In genomic region chr4:74018771-74019170, GRCh38 we compare ENCODE assay signal across 27 cellular contexts. TPM values are rescaled to one million over a fixed set of nuclear protein-coding genes. Genes with fewer than 3 reads are reported as not detected.
DNase-seq lines count a peak whose midpoint lies in the region; ATAC-seq, FAIRE-seq and TF ChIP-seq lines count a peak whose summit lies in the region.
"Had no signal": no experiment of that assay in that cellular context is flagged by ENCODE, and none has a peak within 500 bp of the region (broad histone marks: within the 10 kb centered on the region; RNA-seq: fewer than 3 reads in every experiment).

No MANE protein-coding gene starts in this region.

- no peaks in the 10 kb centered on the region for H3K27me3 Mint-ChIP-seq in activated CD8-positive, alpha-beta T cell treated with anti-CD3 and anti-CD28 coated beads for 36 hours
- H3K27me3 Mint-ChIP-seq in activated CD8-positive, alpha-beta T cell treated with anti-CD3 and anti-CD28 coated beads, Interleukin-2, amount 10 ng/mL, durations not matched to agents 7 days and 5 days (ENCODE audit: low read depth): no peaks in the 10 kb centered on the region

- no peak for TF ChIP-seq CTCF in activated CD8-positive, alpha-beta T cell treated with anti-CD3 and anti-CD28 coated beads for 36 hours (IDR thresholded peaks at IDR 0.05)
- no peak for TF ChIP-seq CTCF in bronchial epithelial cell (IDR thresholded peaks at IDR 0.05; ENCODE audit: insufficient read depth, low read length, severe bottlenecking)
- no peak for TF ChIP-seq CTCF in sigmoid colon (IDR thresholded peaks at IDR 0.05)
- no peak for TF ChIP-seq CTCF in SK-N-SH (IDR thresholded peaks at IDR 0.05)
- TF ChIP-seq CTCF in testis (IDR thresholded peaks at IDR 0.05): no peak

- no peak overlapping the region for H3K27ac ChIP-seq in sigmoid colon
- no peak overlapping the region for H3K27ac ChIP-seq in SK-N-SH (ENCODE audit: low read depth in 2 of 2, low read length in 1 of 2)
- no peak overlapping the region for H3K27ac ChIP-seq in testis
- H3K27ac ChIP-seq: breast epithelium, uterus had no signal

- TF ChIP-seq POLR2A in sigmoid colon (IDR thresholded peaks at IDR 0.05): no peak
- TF ChIP-seq POLR2A in testis (IDR thresholded peaks at IDR 0.05): no peak

- H3K4me1 ChIP-seq in sigmoid colon (no peaks in the 10 kb centered on the region), SK-N-SH (ENCODE audit: control insufficient read depth in 1 of 2, insufficient read depth in 2 of 2, low read depth in 1 of 2, low read length in 1 of 2) (no peaks in the 10 kb centered on the region), testis (no peaks in the 10 kb centered on the region)
- H3K4me1 ChIP-seq: breast epithelium, uterus had no signal

- H3K27me3 ChIP-seq in bronchial epithelial cell (ENCODE audit: control insufficient read depth, insufficient read depth, low read length) (no peaks in the 10 kb centered on the region), sigmoid colon (no peaks in the 10 kb centered on the region), SK-N-SH (ENCODE audit: insufficient read depth) (peaks cover 7% of the 10 kb centered on the region; the same call in 1 of the 2 replicates), testis (no peaks in the 10 kb centered on the region)
- H3K27me3 ChIP-seq: BLaER1 treated with 17β-estradiol and CSF1 and Interleukin-3, amounts not matched to agents 10 nM and 100 nM; breast epithelium; uterus had no signal

- CTCF ChIA-PET in activated CD8-positive, alpha-beta T cell treated with anti-CD3 and anti-CD28 coated beads for 36 hours (lab: Charles Lee): no interaction called here
- CTCF ChIA-PET in activated CD8-positive, alpha-beta T cell treated with anti-CD3 and anti-CD28 coated beads, Interleukin-2, amount 10 ng/mL, durations not matched to agents 7 days and 5 days (lab: Charles Lee): interaction anchor here (1.4 kb wide), 1 partner anchor 50 kb away, joined by 3 read pairs; no protein-coding TSS in a partner anchor
- CTCF ChIA-PET in SK-N-SH (lab: Yijun Ruan, JAX): no interaction called here

- peaks cover 15% of the 10 kb centered on the region for H3K4me1 Mint-ChIP-seq in activated CD8-positive, alpha-beta T cell treated with anti-CD3 and anti-CD28 coated beads for 36 hours (ENCODE audit: low read depth)
- H3K4me1 Mint-ChIP-seq in activated CD8-positive, alpha-beta T cell treated with anti-CD3 and anti-CD28 coated beads, Interleukin-2, amount 10 ng/mL, durations not matched to agents 7 days and 5 days (ENCODE audit: low read depth): peaks cover 25% of the 10 kb centered on the region
- H3K4me1 Mint-ChIP-seq: nephron progenitor cell had no signal

- H4K20me1 ChIP-seq in SK-N-SH (ENCODE audit: insufficient read depth): no peaks in the 10 kb centered on the region
- H4K20me1 ChIP-seq: BLaER1 treated with 17β-estradiol and CSF1 and Interleukin-3, amounts not matched to agents 10 nM and 100 nM had no signal

- no peak for FAIRE-seq in bronchial epithelial cell (lab: Jason Lieb, UNC)
- FAIRE-seq: H54 had no signal

- no peak for TF ChIP-seq EP300 in sigmoid colon (IDR thresholded peaks at IDR 0.05)
- TF ChIP-seq EP300 in SK-N-SH (IDR thresholded peaks at IDR 0.05; ENCODE audit: borderline replicate concordance in 1 of 2, low read depth in 1 of 2, low read length in 1 of 2): no peak

- H3K36me3 ChIP-seq in bronchial epithelial cell (ENCODE audit: control insufficient read depth, insufficient read depth, low read length) (no peaks in the 10 kb centered on the region), sigmoid colon (no peaks in the 10 kb centered on the region), SK-N-SH (replicated peaks in 1 of 2; ENCODE audit: control insufficient read depth in 1 of 2, insufficient read depth in 2 of 2, low read length in 1 of 2) (no peaks in the 10 kb centered on the region), testis (ENCODE audit: low read depth, missing control alignments) (no peaks in the 10 kb centered on the region)
- H3K36me3 ChIP-seq: BLaER1 treated with 17β-estradiol and CSF1 and Interleukin-3, amounts not matched to agents 10 nM and 100 nM; breast epithelium; uterus had no signal

- DNase-seq in activated CD8-positive, alpha-beta T cell treated with anti-CD3 and anti-CD28 coated beads for 36 hours: peak; percentile 14
- no peak for DNase-seq in activated CD8-positive, alpha-beta T cell treated with anti-CD3 and anti-CD28 coated beads, Interleukin-2, amount 10 ng/mL, durations not matched to agents 7 days and 5 days
- DNase-seq in NOMO-1 treated with DMSO at 0.1 percent for 48 hours (lab: John Stamatoyannopoulos, UW; ENCODE audit: unreplicated experiment) (peak; percentile 98), bronchial epithelial cell (ENCODE audit: low read depth) (peak; percentile 73), sigmoid colon (peak; percentile 52), SK-N-SH (no peak), activated gamma-delta T cell (lab: John Stamatoyannopoulos, UW) (no peak), testis (no peak)
- DNase-seq: 8988T; DMS 273 treated with DMSO at 0.1 percent for 48 hours; foreskin melanocyte; kidney glomerular epithelial cell; NCI-H1930; NCI-H446; nephron progenitor cell; small intestine; stimulated activated CD4-positive, alpha-beta T cell treated with anti-CD3 and anti-CD28 coated beads, Interleukin-4, amount 100 ng/mL, for 4 hours; uterus had no signal

- H3K4me3 ChIP-seq in bronchial epithelial cell (ENCODE audit: low read depth, low read length): no peak overlapping the region
- no peak overlapping the region for H3K4me3 ChIP-seq in sigmoid colon
- H3K4me3 ChIP-seq in SK-N-SH (ENCODE audit: low read depth in 2 of 2, low read length in 1 of 2): no peak overlapping the region
- H3K4me3 ChIP-seq in testis: no peak overlapping the region
- H3K4me3 ChIP-seq: BLaER1 treated with 17β-estradiol and CSF1 and Interleukin-3, amounts not matched to agents 10 nM and 100 nM; breast epithelium; uterus had no signal

- no peaks in the 10 kb centered on the region for H3F3A ChIP-seq in SK-N-SH (replicated peaks; ENCODE audit: insufficient read depth)

- no peaks in the 10 kb centered on the region for H3K9me3 ChIP-seq in sigmoid colon
- H3K9me3 ChIP-seq in SK-N-SH: no peaks in the 10 kb centered on the region
- no peaks in the 10 kb centered on the region for H3K9me3 ChIP-seq in testis
- H3K9me3 ChIP-seq: breast epithelium, uterus had no signal

- peak; percentile 58 for ATAC-seq in activated CD8-positive, alpha-beta T cell treated with anti-CD3 and anti-CD28 coated beads for 36 hours
- ATAC-seq in activated CD8-positive, alpha-beta T cell treated with anti-CD3 and anti-CD28 coated beads, Interleukin-2, amount 10 ng/mL, durations not matched to agents 7 days and 5 days: no peak

- H3K27ac Mint-ChIP-seq in activated CD8-positive, alpha-beta T cell treated with anti-CD3 and anti-CD28 coated beads for 36 hours: no peak overlapping the region
- H3K27ac Mint-ChIP-seq in activated CD8-positive, alpha-beta T cell treated with anti-CD3 and anti-CD28 coated beads, Interleukin-2, amount 10 ng/mL, durations not matched to agents 7 days and 5 days: no peak overlapping the region
- H3K27ac Mint-ChIP-seq: activated T-helper 1 cell treated with anti-CD3 and anti-CD28 coated beads, Interleukin-12 subunit alpha, Interleukin-12 subunit beta, Interleukin-2, Interleukin-4 antibody, amounts not matched to agents 30 ng/mL and 10 ng/mL and 1 ng/mL, durations not matched to agents 14 hours and 24 hours and 36 hours; nephron progenitor cell; progenitor cell of endocrine pancreas had no signal

- POLR2A ChIA-PET in activated CD8-positive, alpha-beta T cell treated with anti-CD3 and anti-CD28 coated beads for 36 hours (lab: Charles Lee): no interaction called here
- POLR2A ChIA-PET in activated CD8-positive, alpha-beta T cell treated with anti-CD3 and anti-CD28 coated beads, Interleukin-2, amount 10 ng/mL, durations not matched to agents 7 days and 5 days (lab: Charles Lee): interaction anchor here (1.1 kb wide), 1 partner anchor 20 kb away, joined by 3 read pairs; the partner anchor contains the start of gene CXCL3
- POLR2A ChIA-PET in SK-N-SH (lab: Yijun Ruan, JAX): no interaction called here

- no peaks in the 10 kb centered on the region for H3K36me3 Mint-ChIP-seq in activated CD8-positive, alpha-beta T cell treated with anti-CD3 and anti-CD28 coated beads for 36 hours (ENCODE audit: low read depth)
- H3K36me3 Mint-ChIP-seq in activated CD8-positive, alpha-beta T cell treated with anti-CD3 and anti-CD28 coated beads, Interleukin-2, amount 10 ng/mL, durations not matched to agents 7 days and 5 days (ENCODE audit: low read depth): no peaks in the 10 kb centered on the region

- no peaks in the 10 kb centered on the region for H3K9me2 ChIP-seq in SK-N-SH

- no peak overlapping the region for H2AFZ ChIP-seq in SK-N-SH (ENCODE audit: low read depth)

- no peaks in the 10 kb centered on the region for H3K9me3 Mint-ChIP-seq in activated CD8-positive, alpha-beta T cell treated with anti-CD3 and anti-CD28 coated beads for 36 hours
- no peaks in the 10 kb centered on the region for H3K9me3 Mint-ChIP-seq in activated CD8-positive, alpha-beta T cell treated with anti-CD3 and anti-CD28 coated beads, Interleukin-2, amount 10 ng/mL, durations not matched to agents 7 days and 5 days (ENCODE audit: insufficient read depth)
- H3K9me3 Mint-ChIP-seq: activated T-helper 1 cell treated with anti-CD3 and anti-CD28 coated beads, Interleukin-12 subunit alpha, Interleukin-12 subunit beta, Interleukin-2, Interleukin-4 antibody, amounts not matched to agents 30 ng/mL and 10 ng/mL and 1 ng/mL, durations not matched to agents 14 hours and 24 hours and 36 hours; nephron progenitor cell had no signal

- no peak overlapping the region for H3K4me2 ChIP-seq in SK-N-SH

- no peak for TF ChIP-seq RAD21 in SK-N-SH (IDR thresholded peaks at IDR 0.05; ENCODE audit: low read length)

- intact Hi-C loops in activated CD8-positive, alpha-beta T cell treated with anti-CD3 and anti-CD28 coated beads for 36 hours (cut with micrococcal nuclease): no loop called here
- intact Hi-C loops in sigmoid colon (cut with DNase I): no loop called here
- intact Hi-C loops in testis (cut with DNase I; ENCODE audit: low total_unique reads): no loop called here

- H3K9ac ChIP-seq in SK-N-SH: no peak overlapping the region

- no peaks in the 10 kb centered on the region for H3K79me2 ChIP-seq in SK-N-SH (ENCODE audit: insufficient read depth)

- 52 to 68% methylated on average over 3 of the region's 3 CpGs for WGBS in sigmoid colon, 2 donors
- WGBS in SK-N-SH (ENCODE audit: low lambda C conversion rate): 23% methylated on average over 3 of the region's 3 CpGs
- WGBS in testis, 2 donors: 71 to 73% methylated on average over 3 of the region's 3 CpGs

- H3K4me3 Mint-ChIP-seq in activated CD8-positive, alpha-beta T cell treated with anti-CD3 and anti-CD28 coated beads for 36 hours: no peak overlapping the region
- H3K4me3 Mint-ChIP-seq in activated CD8-positive, alpha-beta T cell treated with anti-CD3 and anti-CD28 coated beads, Interleukin-2, amount 10 ng/mL, durations not matched to agents 7 days and 5 days: no peak overlapping the region
- H3K4me3 Mint-ChIP-seq: activated T-helper 1 cell treated with anti-CD3 and anti-CD28 coated beads, Interleukin-12 subunit alpha, Interleukin-12 subunit beta, Interleukin-2, Interleukin-4 antibody, amounts not matched to agents 30 ng/mL and 10 ng/mL and 1 ng/mL, durations not matched to agents 14 hours and 24 hours and 36 hours; nephron progenitor cell had no signal

RNA-seq across cellular contexts. Expression of gene CXCL3, which starts 19.7 kb away (rescaled TPM):
- not detected for total RNA-seq in activated CD8-positive, alpha-beta T cell treated with anti-CD3 and anti-CD28 coated beads for 36 hours
- total RNA-seq in activated CD8-positive, alpha-beta T cell treated with anti-CD3 and anti-CD28 coated beads, Interleukin-2, amount 10 ng/mL, durations not matched to agents 7 days and 5 days: not detected
- total RNA-seq in bronchial epithelial cell (0.26 and 1.2 TPM in 2 replicates), sigmoid colon (1 to 10 TPM in 1 of 4 donors, not detected in 3; 4.8 TPM), testis (under 1 TPM in 1 of 2 donors, not detected in 1; 0.68 TPM)
- polyA plus RNA-seq in sigmoid colon (10 to 100 TPM in 1 of 3 donors, 1 to 10 TPM in 2; 2.4 to 82.2 (median 3.5) TPM), SK-N-SH (2012; rRNA removed) (0.31 and 0.34 TPM in 2 replicates), testis (ENCODE audit: insufficient read depth, low read depth, low replicate concordance) (1.1 TPM)
- polyA plus RNA-seq in SK-N-SH (2012; cell fraction: cytosol; rRNA removed): 0.14 and 0.24 TPM in 2 replicates
- polyA plus RNA-seq in SK-N-SH (2012; cell fraction: nucleus; rRNA removed): 0.83 and 0.99 TPM in 2 replicates
- total RNA-seq: activated CD8-positive, alpha-beta memory T cell treated with anti-CD3 and anti-CD28 coated beads for 36 hours had no signal

RNA-seq across cellular contexts. Expression of gene CXCL5, which starts 20.3 kb away (rescaled TPM):
- not detected for total RNA-seq in activated CD8-positive, alpha-beta T cell treated with anti-CD3 and anti-CD28 coated beads for 36 hours
- not detected for total RNA-seq in activated CD8-positive, alpha-beta T cell treated with anti-CD3 and anti-CD28 coated beads, Interleukin-2, amount 10 ng/mL, durations not matched to agents 7 days and 5 days
- total RNA-seq in bronchial epithelial cell: 0.51 and 0.53 TPM in 2 replicates
- not detected for total RNA-seq in sigmoid colon
- polyA plus RNA-seq in sigmoid colon: under 1 TPM in 2 of 3 donors, not detected in 1; 0.83 to 0.92 TPM
- 0.02 and 0.03 TPM in 2 replicates for polyA plus RNA-seq in SK-N-SH (2012; rRNA removed)
- 0.01 TPM in 2 replicates for polyA plus RNA-seq in SK-N-SH (2012; cell fraction: cytosol; rRNA removed)
- not detected in 2 replicates for polyA plus RNA-seq in SK-N-SH (2012; cell fraction: nucleus; rRNA removed)
- under 1 TPM; 0.16 to 0.37 TPM for total RNA-seq in testis
- 0.55 TPM for polyA plus RNA-seq in testis (ENCODE audit: insufficient read depth, low read depth, low replicate concordance)
- total RNA-seq: activated CD8-positive, alpha-beta memory T cell treated with anti-CD3 and anti-CD28 coated beads for 36 hours; activated T-helper 1 cell treated with anti-CD3 and anti-CD28 coated beads, Interleukin-12 subunit alpha, Interleukin-12 subunit beta, Interleukin-2, Interleukin-4 antibody, amounts not matched to agents 30 ng/mL and 10 ng/mL and 1 ng/mL, durations not matched to agents 14 hours and 24 hours and 36 hours; T-helper 1 cell treated with Interleukin-12 subunit alpha and Interleukin-12 subunit beta and Interleukin-4 antibody, amounts not matched to agents 30 ng/mL and 1 ng/mL, for 36 hours; uterus had no signal

RNA-seq across cellular contexts. Expression of gene PPBP, which starts 30.8 kb away (rescaled TPM):
- total RNA-seq in activated CD8-positive, alpha-beta T cell treated with anti-CD3 and anti-CD28 coated beads for 36 hours: not detected
- total RNA-seq in activated CD8-positive, alpha-beta T cell treated with anti-CD3 and anti-CD28 coated beads, Interleukin-2, amount 10 ng/mL, durations not matched to agents 7 days and 5 days: not detected
- total RNA-seq in bronchial epithelial cell (0.13 and 0.26 TPM in 2 replicates), sigmoid colon (not detected), testis (not detected)
- polyA plus RNA-seq in sigmoid colon (under 1 TPM in 1 of 3 donors, not detected in 2; 0.38 TPM), SK-N-SH (2012; rRNA removed) (not detected in 2 replicates), testis (ENCODE audit: insufficient read depth, low read depth, low replicate concordance) (not detected)
- polyA plus RNA-seq in SK-N-SH (2012; cell fraction: cytosol; rRNA removed): not detected in 2 replicates
- polyA plus RNA-seq in SK-N-SH (2012; cell fraction: nucleus; rRNA removed): not detected in 2 replicates
- total RNA-seq: activated CD8-positive, alpha-beta memory T cell treated with anti-CD3 and anti-CD28 coated beads for 36 hours; activated T-helper 1 cell treated with anti-CD3 and anti-CD28 coated beads, Interleukin-12 subunit alpha, Interleukin-12 subunit beta, Interleukin-2, Interleukin-4 antibody, amounts not matched to agents 30 ng/mL and 10 ng/mL and 1 ng/mL, durations not matched to agents 14 hours and 24 hours and 36 hours; epithelial cell of proximal tubule; progenitor cell of endocrine pancreas; T-helper 1 cell treated with Interleukin-12 subunit alpha and Interleukin-12 subunit beta and Interleukin-4 antibody, amounts not matched to agents 30 ng/mL and 1 ng/mL, for 36 hours had no signal
- polyA plus RNA-seq: small intestine had no signal

RNA-seq across cellular contexts. Expression of gene PF4, which starts 36.9 kb away (rescaled TPM):
- not detected for total RNA-seq in activated CD8-positive, alpha-beta T cell treated with anti-CD3 and anti-CD28 coated beads for 36 hours
- total RNA-seq in activated CD8-positive, alpha-beta T cell treated with anti-CD3 and anti-CD28 coated beads, Interleukin-2, amount 10 ng/mL, durations not matched to agents 7 days and 5 days: not detected
- total RNA-seq in bronchial epithelial cell: not detected in 2 replicates
- total RNA-seq in sigmoid colon: 1 to 10 TPM in 1 of 4 donors, not detected in 3; 3.0 TPM
- 10 to 100 TPM in 1 of 3 donors, not detected in 2; 14.7 TPM for polyA plus RNA-seq in sigmoid colon
- polyA plus RNA-seq in SK-N-SH (2012; rRNA removed): not detected in 2 replicates
- not detected in 2 replicates for polyA plus RNA-seq in SK-N-SH (2012; cell fraction: cytosol; rRNA removed)
- polyA plus RNA-seq in SK-N-SH (2012; cell fraction: nucleus; rRNA removed): not detected in 2 replicates
- total RNA-seq in testis: not detected
- 0.66 TPM for polyA plus RNA-seq in testis (ENCODE audit: insufficient read depth, low read depth, low replicate concordance)
- total RNA-seq: activated CD8-positive, alpha-beta memory T cell treated with anti-CD3 and anti-CD28 coated beads for 36 hours; activated T-helper 1 cell treated with anti-CD3 and anti-CD28 coated beads, Interleukin-12 subunit alpha, Interleukin-12 subunit beta, Interleukin-2, Interleukin-4 antibody, amounts not matched to agents 30 ng/mL and 10 ng/mL and 1 ng/mL, durations not matched to agents 14 hours and 24 hours and 36 hours; breast epithelium; subcutaneous adipose tissue; T-helper 1 cell treated with Interleukin-12 subunit alpha and Interleukin-12 subunit beta and Interleukin-4 antibody, amounts not matched to agents 30 ng/mL and 1 ng/mL, for 36 hours; uterus had no signal

Comparison
In these comparisons a context has a peak if more than half of its experiments do, and no peak if none do; other contexts are left out.
1. DNase-seq: peak in activated CD8-positive, alpha-beta T cell treated with anti-CD3 and anti-CD28 coated beads for 36 hours (single experiment), NOMO-1 treated with DMSO at 0.1 percent for 48 hours (single experiment), bronchial epithelial cell (single experiment) and sigmoid colon (single experiment); none in activated CD8-positive, alpha-beta T cell treated with anti-CD3 and anti-CD28 coated beads, Interleukin-2, amount 10 ng/mL, durations not matched to agents 7 days and 5 days (single experiment), SK-N-SH (single experiment), activated gamma-delta T cell (single experiment) and testis (single experiment).